ENCODE assay signal across 23 cellular contexts in genomic region chr17:13761221-13761620, GRCh38.
DNase-seq lines count a peak whose midpoint lies in the region; ATAC-seq, FAIRE-seq and TF ChIP-seq lines count a peak whose summit lies in the region.
"Had no signal": no experiment of that assay in that cellular context is flagged by ENCODE, and none has a peak within 500 bp of the region (broad histone marks: within the 10 kb centered on the region; RNA-seq: fewer than 3 reads in every experiment).

No MANE protein-coding gene starts in this region.

- no peaks in the 10 kb centered on the region for H3K4me1 Mint-ChIP-seq in MCF 10A (ENCODE audit: insufficient read depth, unreplicated experiment)
- H3K4me1 Mint-ChIP-seq: B cell had no signal

- intact Hi-C loops in MCF 10A (cut with micrococcal nuclease) (no loop called here), breast epithelium (cut with DNase I; ENCODE audit: low total_unique reads) (no loop called here)

- no peak for FAIRE-seq in bronchial epithelial cell (lab: Jason Lieb, UNC)
- FAIRE-seq: D721Med, G401.6, GM12891, GM19239 had no signal

- no peaks in the 10 kb centered on the region for H3K9me3 Mint-ChIP-seq in MCF 10A (ENCODE audit: unreplicated experiment)
- H3K9me3 Mint-ChIP-seq: CD4-positive, alpha-beta T cell; CD8-positive, alpha-beta T cell had no signal

- H3K36me3 ChIP-seq in breast epithelium (no peaks in the 10 kb centered on the region), HEK293 (ENCODE audit: control insufficient read depth in 2 of 2, insufficient read depth in 1 of 2, low read length in 2 of 2) (no peaks in the 10 kb centered on the region), bronchial epithelial cell (ENCODE audit: control insufficient read depth, insufficient read depth, low read length) (no peaks in the 10 kb centered on the region)
- H3K36me3 ChIP-seq: BLaER1 treated with 17β-estradiol and CSF1 and Interleukin-3, amounts not matched to agents 10 nM and 100 nM had no signal

- ATAC-seq in GM21786 (IDR thresholded peaks at IDR 0.05; ENCODE audit: unreplicated experiment): no peak
- ATAC-seq: A549; CD8-positive, alpha-beta T cell had no signal

- no peak for TF ChIP-seq CTCF in MCF 10A (IDR thresholded peaks at IDR 0.05; ENCODE audit: unreplicated experiment)
- TF ChIP-seq CTCF in breast epithelium (IDR thresholded peaks at IDR 0.05): no peak
- TF ChIP-seq CTCF in HEK293 (tag by site-specific recombination; IDR thresholded peaks at IDR 0.05): no peak
- no peak for TF ChIP-seq CTCF in bronchial epithelial cell (IDR thresholded peaks at IDR 0.05; ENCODE audit: insufficient read depth, low read length, severe bottlenecking)

- peak overlapping the region; percentile 16 for H3K27ac Mint-ChIP-seq in MCF 10A (ENCODE audit: low read depth, unreplicated experiment)
- H3K27ac Mint-ChIP-seq: B cell; CD4-positive, alpha-beta T cell; CD8-positive, alpha-beta T cell had no signal

- H3K36me3 Mint-ChIP-seq in MCF 10A (ENCODE audit: insufficient read depth, unreplicated experiment): no peaks in the 10 kb centered on the region
- H3K36me3 Mint-ChIP-seq: CD8-positive, alpha-beta T cell had no signal

- TF ChIP-seq POLR2A in breast epithelium (IDR thresholded peaks at IDR 0.05): no peak

- DNase-seq in MCF 10A (ENCODE audit: unreplicated experiment) (no peak), breast epithelium (ENCODE audit: low spot score in 2 of 2) (no peak), bronchial epithelial cell (ENCODE audit: low read depth) (peak; percentile 33), globus pallidus (ENCODE audit: low spot score) (peak; percentile 14), HuH-7.5 (ENCODE audit: low spot score) (no peak)
- DNase-seq: AML-193; Caco-2; Calu3; CD4-positive, alpha-beta T cell; CD8-positive, alpha-beta T cell; DMS79 treated with DMSO at 0.1 percent for 48 hours; GF-D8 had no signal

- H3K4me3 Mint-ChIP-seq in MCF 10A (ENCODE audit: unreplicated experiment): no peak overlapping the region
- H3K4me3 Mint-ChIP-seq: B cell; CD4-positive, alpha-beta T cell; CD8-positive, alpha-beta T cell had no signal

- CTCF ChIA-PET in MCF 10A (lab: Yijun Ruan, JAX): interaction anchor here (0.6 kb wide), 1 partner anchor 749 kb away, joined by 3 read pairs; no protein-coding TSS in a partner anchor
- CTCF ChIA-PET in HEK293 (lab: Yijun Ruan, JAX): no interaction called here

- no TSS peak for BruUV-seq in MCF 10A (replicated peaks; lab: Mats Ljungman, UMichigan)

- POLR2A ChIA-PET in MCF 10A (lab: Yijun Ruan, JAX): interaction anchor here (0.8 kb wide), 1 partner anchor 174 kb away, joined by 3 read pairs; no protein-coding TSS in a partner anchor
- POLR2A ChIA-PET in HEK293 (lab: Yijun Ruan, JAX): no interaction called here

- no peaks in the 10 kb centered on the region for H3K9me3 ChIP-seq in breast epithelium
- no peaks in the 10 kb centered on the region for H3K9me3 ChIP-seq in HEK293 (ENCODE audit: control insufficient read depth, insufficient read depth, low read depth, low read length)
- H3K9me3 ChIP-seq: BLaER1 treated with 17β-estradiol and CSF1 and Interleukin-3, amounts not matched to agents 10 nM and 100 nM; Caco-2 had no signal

- no peaks in the 10 kb centered on the region for H3K27me3 ChIP-seq in breast epithelium
- no peaks in the 10 kb centered on the region for H3K27me3 ChIP-seq in bronchial epithelial cell (ENCODE audit: control insufficient read depth, insufficient read depth, low read length)
- H3K27me3 ChIP-seq: BLaER1 treated with 17β-estradiol and CSF1 and Interleukin-3, amounts not matched to agents 10 nM and 100 nM had no signal

- no peaks in the 10 kb centered on the region for H3K27me3 Mint-ChIP-seq in MCF 10A (ENCODE audit: insufficient read depth, unreplicated experiment)

- H3K4me3 ChIP-seq in breast epithelium (no peak overlapping the region), HEK293 (ENCODE audit: low read depth, low read length) (no peak overlapping the region), bronchial epithelial cell (ENCODE audit: low read depth, low read length) (no peak overlapping the region)
- H3K4me3 ChIP-seq: A549; BLaER1 treated with 17β-estradiol and CSF1 and Interleukin-3, amounts not matched to agents 10 nM and 100 nM had no signal

- H3K4me1 ChIP-seq in breast epithelium (no peaks in the 10 kb centered on the region), HEK293 (ENCODE audit: control insufficient read depth, insufficient read depth, low read length) (0 out of 2 replicates have a peak, but pooled peaks cover 4% of the 10 kb centered on the region)
- H3K4me1 ChIP-seq: A549; BLaER1 treated with 17β-estradiol and CSF1 and Interleukin-3, amounts not matched to agents 10 nM and 100 nM; Caco-2 had no signal

- H3K27ac ChIP-seq in breast epithelium (no peak overlapping the region), HEK293 (ENCODE audit: extremely low read depth, low read depth, low read length) (no peak overlapping the region)
- H3K27ac ChIP-seq: 22Rv1; A549; BLaER1 treated with 17β-estradiol and CSF1 and Interleukin-3, amounts not matched to agents 10 nM and 100 nM; C4-2B had no signal

TF ChIP-seq in HEK293, 187 proteins besides CTCF, POLR2A, EP300 and RAD21:
- TF ChIP-seq ZNF37A (tag by site-specific recombination; IDR thresholded peaks at IDR 0.05) (no peak), ZNF175 (tag by site-specific recombination; IDR thresholded peaks at IDR 0.05) (no peak), ATF2 (tag by site-specific recombination; IDR thresholded peaks at IDR 0.05; ENCODE audit: low read depth) (peak; percentile 72), ZBTB6 (tag by site-specific recombination; IDR thresholded peaks at IDR 0.05) (no peak)

Comparison
In these comparisons a context has a peak if more than half of its experiments do, and no peak if none do; other contexts are left out.
1. DNase-seq: peak in bronchial epithelial cell (single experiment) and globus pallidus (single experiment); none in MCF 10A (single experiment), breast epithelium (0 of 2) and HuH-7.5 (single experiment).